Comparison of ENCODE assay signal across 25 cellular contexts in genomic region chr2:174392706-174393105, GRCh38. TPM values are rescaled to one million over a fixed set of nuclear protein-coding genes. Genes with fewer than 3 reads are reported as not detected.
DNase-seq lines count a peak whose midpoint lies in the region; ATAC-seq and TF ChIP-seq lines count a peak whose summit lies in the region.
"Had no signal": no experiment of that assay in that cellular context is flagged by ENCODE, and none has a peak within 500 bp of the region (broad histone marks: within the 10 kb centered on the region; RNA-seq: fewer than 3 reads in every experiment).

No MANE protein-coding gene starts in this region.

- peaks cover 20% of the 10 kb centered on the region for H3K79me2 ChIP-seq in OCI-LY7 (ENCODE audit: insufficient read depth, low read depth, low read length)

- H3K4me1 ChIP-seq in OCI-LY7 (ENCODE audit: insufficient read depth, low read length, poor library complexity, severe bottlenecking), result peaks cover 14% of the 10 kb centered on the region
- H3K4me1 ChIP-seq: BE2C had no signal

- H3K27ac ChIP-seq in OCI-LY7 (ENCODE audit: low read depth, low read length, poor library complexity, severe bottlenecking) (no peak overlapping the region), epithelial cell of prostate (no peak overlapping the region)
- H3K27ac ChIP-seq: A549, left ventricle myocardium inferior, tibial nerve had no signal

- peaks cover 10 to 17% of the 10 kb centered on the region in 2 donors for H3K36me3 Mint-ChIP-seq in activated T-cell treated with anti-CD3 and anti-CD28 coated beads, Interleukin-2, amount 50 U/mL, for 72 hours (ENCODE audit: insufficient read depth in 2 of 2)
- peaks cover 39% of the 10 kb centered on the region for H3K36me3 Mint-ChIP-seq in effector memory CD8-positive, alpha-beta T cell (ENCODE audit: insufficient read depth)

- no peaks in the 10 kb centered on the region for H3K9me2 ChIP-seq in OCI-LY7 (ENCODE audit: insufficient read depth, low read length)

- H3K27ac Mint-ChIP-seq in activated T-cell treated with anti-CD3 and anti-CD28 coated beads, Interleukin-2, amount 50 U/mL, for 72 hours, result peak overlapping the region; percentile 6
- H3K27ac Mint-ChIP-seq in effector memory CD8-positive, alpha-beta T cell, result peak overlapping the region in 1 of 2 donors; percentile 42

- 0 out of 2 replicates have a peak, but pooled peaks cover 9% of the 10 kb centered on the region for H3K36me3 ChIP-seq in OCI-LY7 (ENCODE audit: insufficient read depth, low read length)
- H3K36me3 ChIP-seq: BE2C, left ventricle myocardium inferior had no signal

- no peaks in the 10 kb centered on the region for H3K9me3 Mint-ChIP-seq in activated T-cell treated with anti-CD3 and anti-CD28 coated beads, Interleukin-2, amount 50 U/mL, for 72 hours
- H3K9me3 Mint-ChIP-seq in effector memory CD8-positive, alpha-beta T cell, result no peaks in the 10 kb centered on the region

- H3K9me3 ChIP-seq in OCI-LY7 (ENCODE audit: low read length), result no peaks in the 10 kb centered on the region
- H3K9me3 ChIP-seq: A549, BE2C, left ventricle myocardium inferior, tibial nerve had no signal

- ATAC-seq in activated T-cell treated with anti-CD3 and anti-CD28 coated beads, Interleukin-2, amount 50 U/mL, for 72 hours (replicated peaks in 1 of 2), result peak in 1 of 2 donors; percentile 20
- ATAC-seq in effector memory CD8-positive, alpha-beta T cell (replicated peaks), result no peak
- ATAC-seq: A549, Right ventricle myocardium inferior had no signal

- DNase-seq in activated T-cell treated with anti-CD3 and anti-CD28 coated beads, Interleukin-2, amount 50 U/mL, for 72 hours, result no peak
- DNase-seq in activated T-cell treated with anti-CD3 and anti-CD28 coated beads, Interleukin-2, amount 50 U/mL, for 48 hours, result no peak
- DNase-seq in OCI-LY7 (ENCODE audit: low spot score) (no peak), epithelial cell of prostate (ENCODE audit: low read depth, low spot score) (peak; percentile 24), stromal cell of bone marrow (ENCODE audit: low read depth) (peak; percentile 3), NCI-H1436 (lab: John Stamatoyannopoulos, UW) (no peak), NCI-H1092 (lab: John Stamatoyannopoulos, UW) (no peak)
- no peak for DNase-seq in effector memory CD8-positive, alpha-beta T cell
- DNase-seq: activated CD4-positive, CD25-positive, alpha-beta regulatory T cell treated with anti-CD3 and anti-CD28 coated beads, Interleukin-2, amount 50 U/mL, for 72 hours; BE2C; Calu3; central memory CD4-positive, alpha-beta T cell; left ventricle myocardium inferior; NCI-H1105; NCI-H2081 treated with DMSO at 0.1 percent for 48 hours; NCI-H82; OCI-M1; small intestine; stimulated activated naive CD4-positive, alpha-beta T cell had no signal

- TF ChIP-seq CTCF in OCI-LY7 (conservative IDR thresholded peaks at IDR 0.05; ENCODE audit: low read length), result no peak

- no TSS peak for BruUV-seq in OCI-LY7 (replicated peaks; lab: Mats Ljungman, UMichigan)

- intact Hi-C loops in OCI-LY7 (cut with micrococcal nuclease; ENCODE audit: unreplicated experiment), result no loop called here

- POLR2A ChIA-PET in OCI-LY7 (lab: Charles Lee), result interaction anchor here (0.7 kb wide), 1 partner anchor 20 kb away, joined by 3 read pairs; no protein-coding TSS in a partner anchor

- H2AFZ ChIP-seq in OCI-LY7 (ENCODE audit: low read length), result no peak overlapping the region

- peaks cover 49% of the 10 kb centered on the region for H3K4me1 Mint-ChIP-seq in activated T-cell treated with anti-CD3 and anti-CD28 coated beads, Interleukin-2, amount 50 U/mL, for 72 hours (ENCODE audit: low read depth)
- peaks cover 35 to 50% of the 10 kb centered on the region in 2 donors for H3K4me1 Mint-ChIP-seq in effector memory CD8-positive, alpha-beta T cell (ENCODE audit: low read depth in 2 of 2)

- peak overlapping the region in 1 of 2 donors; percentile 11 for H3K4me3 Mint-ChIP-seq in activated T-cell treated with anti-CD3 and anti-CD28 coated beads, Interleukin-2, amount 50 U/mL, for 72 hours
- H3K4me3 Mint-ChIP-seq in effector memory CD8-positive, alpha-beta T cell, result peak overlapping the region in 1 of 2 donors; percentile 0

- H3K4me2 ChIP-seq in OCI-LY7 (ENCODE audit: low read length), result peak overlapping the region; percentile 22; the same call in 1 of the 2 replicates
- H3K4me2 ChIP-seq: A549 had no signal

- CTCF ChIA-PET in OCI-LY7 (lab: Charles Lee; ENCODE audit: unreplicated experiment), result interaction anchor here (1.0 kb wide), 1 partner anchor 67 kb away, joined by 3 read pairs; no protein-coding TSS in a partner anchor

- H4K20me1 ChIP-seq in OCI-LY7 (ENCODE audit: insufficient read depth, low read length), result no peaks in the 10 kb centered on the region

- no peaks in the 10 kb centered on the region for H3K27me3 Mint-ChIP-seq in activated T-cell treated with anti-CD3 and anti-CD28 coated beads, Interleukin-2, amount 50 U/mL, for 72 hours (ENCODE audit: low read depth)
- H3K27me3 Mint-ChIP-seq in effector memory CD8-positive, alpha-beta T cell, result no peaks in the 10 kb centered on the region

- H3K4me3 ChIP-seq in OCI-LY7 (ENCODE audit: low read depth, low read length, poor library complexity, severe bottlenecking), result no peak overlapping the region
- H3K4me3 ChIP-seq: A549, left ventricle myocardium inferior, tibial nerve had no signal

RNA-seq across cellular contexts. Expression of gene SCRN3, which starts 2.8 kb away (rescaled TPM):
- 10 to 100 TPM; 17.1 to 19.9 TPM for total RNA-seq in activated T-cell treated with anti-CD3 and anti-CD28 coated beads, Interleukin-2, amount 50 U/mL, for 72 hours
- total RNA-seq in OCI-LY7 (2014; rRNA removed; shearing (Covaris generic)), result 6.1 and 11.8 TPM in 2 replicates
- total RNA-seq in OCI-LY7 (2022), result 10.6 and 13.0 TPM in 2 replicates

RNA-seq across cellular contexts. Expression of gene SP9, which starts 58.0 kb away (rescaled TPM):
- not detected for total RNA-seq in activated T-cell treated with anti-CD3 and anti-CD28 coated beads, Interleukin-2, amount 50 U/mL, for 72 hours
- total RNA-seq in OCI-LY7 (2014; rRNA removed; shearing (Covaris generic)), result not detected in 2 replicates
- total RNA-seq in OCI-LY7 (2022), result not detected in 2 replicates
- total RNA-seq: Calu3, dermis microvascular lymphatic vessel endothelial cell, left ventricle myocardium inferior, mononuclear cell, pulmonary artery endothelial cell, Right ventricle myocardium inferior, tibial nerve had no signal

Comparison
In these comparisons a context has a peak if more than half of its experiments do, and no peak if none do; other contexts are left out.
1. DNase-seq: peak in epithelial cell of prostate (single experiment) and stromal cell of bone marrow (single experiment); none in activated T-cell treated with anti-CD3 and anti-CD28 coated beads, Interleukin-2, amount 50 U/mL, for 72 hours (0 of 2), activated T-cell treated with anti-CD3 and anti-CD28 coated beads, Interleukin-2, amount 50 U/mL, for 48 hours (0 of 2), OCI-LY7 (single experiment), NCI-H1436 (single experiment), NCI-H1092 (single experiment) and effector memory CD8-positive, alpha-beta T cell (0 of 3).